In genomic region chr9:116156621-116157314, GRCh38 we compare ENCODE assay signal across 8 cellular contexts.
DNase-seq lines count a peak whose midpoint lies in the region; ATAC-seq and TF ChIP-seq lines count a peak whose summit lies in the region.

No MANE protein-coding gene starts in this region.

- H3K9ac ChIP-seq in subcutaneous abdominal adipose tissue (ENCODE audit: low read length in 5 of 5): peak overlapping the region in 3 of 5 donors; percentile 27 to 68 (median 38)

- no peak for DNase-seq in AG04449 (ENCODE audit: low read depth, low spot score)
- DNase-seq in NCI-H1105 treated with DMSO at 0.1 percent for 48 hours (lab: John Stamatoyannopoulos, UW): peak; percentile 91
- peak; percentile 86 for DNase-seq in astrocyte of the hippocampus (ENCODE audit: low read depth, low spot score)
- DNase-seq in 8988T: no peak

- CTCF ChIA-PET in AG04449 (lab: Yijun Ruan, JAX): interaction anchor here (1.1 to 6.0 kb wide), 4 partner anchors 20 to 564 kb away, joined by 3 to 63 read pairs (median 5); no protein-coding TSS in a partner anchor

- H3K4me1 ChIP-seq in subcutaneous abdominal adipose tissue (ENCODE audit: control insufficient read depth in 5 of 5, insufficient read depth in 5 of 5, low read length in 5 of 5): peaks cover 7 to 49% (median 42%) of the 10 kb centered on the region in 5 donors

- TF ChIP-seq CTCF in AG04449 (IDR thresholded peaks at IDR 0.05; ENCODE audit: insufficient read depth, low read length, missing control alignments): no peak

- peak overlapping the region; percentile 87 for H3K4me3 ChIP-seq in AG04449 (ENCODE audit: low read depth, low read length)
- peak overlapping the region; percentile 22 for H3K4me3 ChIP-seq in iPS-18c (ENCODE audit: insufficient read depth, low read depth, low read length)
- peak overlapping the region; percentile 7 to 48 (median 45) for H3K4me3 ChIP-seq in subcutaneous abdominal adipose tissue (ENCODE audit: low read depth in 1 of 5, low read length in 5 of 5)

- H3K9me3 ChIP-seq in iPS-18c (ENCODE audit: control insufficient read depth, insufficient read depth, low read length) (no peaks in the 10 kb centered on the region), subcutaneous abdominal adipose tissue (ENCODE audit: control insufficient read depth in 5 of 5, low read length in 5 of 5) (no peaks in the 10 kb centered on the region)

- peak overlapping the region; percentile 84 for H3K27ac ChIP-seq in subcutaneous abdominal adipose tissue (ENCODE audit: low read depth, low read length)

- POLR2A ChIA-PET in AG04449 (lab: Yijun Ruan, JAX): interaction anchor here (0.6 to 3.0 kb wide), 7 partner anchors 131 to 563 kb away, joined by 3 to 13 read pairs (median 4); no protein-coding TSS in a partner anchor

- peaks cover 0 to 9% (median 5%) of the 10 kb centered on the region in 5 donors for H3K27me3 ChIP-seq in subcutaneous abdominal adipose tissue (ENCODE audit: control insufficient read depth in 5 of 5, insufficient read depth in 4 of 5, low read length in 5 of 5)

- ATAC-seq in GM21737 (IDR thresholded peaks at IDR 0.05; ENCODE audit: unreplicated experiment): no peak
- no peak for ATAC-seq in HG02885 (IDR thresholded peaks at IDR 0.05; ENCODE audit: poor library complexity, unreplicated experiment)

- no peaks in the 10 kb centered on the region for H3K36me3 ChIP-seq in subcutaneous abdominal adipose tissue (ENCODE audit: control insufficient read depth in 5 of 5, insufficient read depth in 5 of 5, low read length in 5 of 5)

Comparison
In these comparisons a context has a peak if more than half of its experiments do, and no peak if none do; other contexts are left out.
1. DNase-seq: peak in NCI-H1105 treated with DMSO at 0.1 percent for 48 hours (single experiment) and astrocyte of the hippocampus (single experiment); none in AG04449 (single experiment) and 8988T (single experiment).
2. H3K4me3 ChIP-seq: peak in every context shown above with its lines; median percentile 87 in AG04449; 45 in subcutaneous abdominal adipose tissue; 22 in iPS-18c.